15 cellular contexts compared by ENCODE assay signal in the genomic region with DNA sequence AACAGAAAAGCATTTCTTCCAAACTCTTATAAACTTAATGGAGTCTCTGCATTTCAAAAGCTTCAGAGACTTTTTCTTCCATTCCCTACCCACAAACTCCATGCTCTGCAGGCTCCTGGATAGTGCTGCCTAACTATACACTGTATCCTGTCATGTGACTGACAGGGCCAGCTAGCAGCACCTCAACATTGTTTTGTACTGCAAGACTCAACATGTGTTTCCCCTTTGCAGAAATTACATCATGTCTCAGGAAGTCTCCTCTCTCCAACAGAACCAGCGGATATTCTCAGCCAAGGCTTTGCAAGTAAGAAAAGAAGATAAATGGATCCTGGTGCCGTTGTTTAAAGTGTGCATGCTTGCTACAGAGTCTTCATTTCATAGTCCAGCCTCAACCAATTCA.
DNase-seq lines count a peak whose midpoint lies in the region; ATAC-seq and TF ChIP-seq lines count a peak whose summit lies in the region.
"Had no signal": no experiment of that assay in that cellular context is flagged by ENCODE, and none has a peak within 500 bp of the region (broad histone marks: within the 10 kb centered on the region; RNA-seq: fewer than 3 reads in every experiment).

No MANE protein-coding gene starts in this region.

- no peaks in the 10 kb centered on the region for H3K79me2 ChIP-seq in OCI-LY7 (ENCODE audit: insufficient read depth, low read depth, low read length)

- no peak overlapping the region for H3K27ac ChIP-seq in OCI-LY7 (ENCODE audit: low read depth, low read length, poor library complexity, severe bottlenecking)
- H3K27ac ChIP-seq: testis had no signal

- DNase-seq in AG08395 (ENCODE audit: low spot score) = peak; percentile 52
- DNase-seq in Jurkat, Clone E6-1 (ENCODE audit: low read depth, low spot score) = peak; percentile 18
- DNase-seq in cardiac fibroblast (ENCODE audit: low read depth in 2 of 2) = peak; percentile 45 to 75
- peak; percentile 22 for DNase-seq in inferior parietal cortex (ENCODE audit: extremely low spot score)
- no peak for DNase-seq in ecto neural progenitor cell (ENCODE audit: low spot score)
- DNase-seq in OCI-LY7 (ENCODE audit: low spot score) = no peak
- DNase-seq in activated CD4-positive, alpha-beta memory T cell treated with anti-CD3 and anti-CD28 coated beads for 36 hours = no peak
- DNase-seq: activated CD4-positive, alpha-beta T cell treated with anti-CD3 and anti-CD28 coated beads, Interleukin-2, amount 50 U/mL, for 4 hours; activated naive CD4-positive, alpha-beta T cell treated with anti-CD3 and anti-CD28 coated beads for 36 hours; effector CD4-positive, alpha-beta T cell; immature natural killer cell; NCI-H446; testis had no signal

- H3K36me3 Mint-ChIP-seq in activated CD4-positive, alpha-beta memory T cell treated with anti-CD3 and anti-CD28 coated beads for 36 hours = no peaks in the 10 kb centered on the region
- H3K36me3 Mint-ChIP-seq: immature natural killer cell had no signal

- H3K4me3 ChIP-seq in Jurkat, Clone E6-1 (ENCODE audit: low read length) = no peak overlapping the region
- no peak overlapping the region for H3K4me3 ChIP-seq in cardiac fibroblast (replicated peaks in 1 of 2; ENCODE audit: low read depth in 2 of 2, low read length in 2 of 2)
- H3K4me3 ChIP-seq in OCI-LY7 (ENCODE audit: low read depth, low read length, poor library complexity, severe bottlenecking) = no peak overlapping the region
- H3K4me3 ChIP-seq: testis had no signal

- no peaks in the 10 kb centered on the region for H3K4me1 Mint-ChIP-seq in activated CD4-positive, alpha-beta memory T cell treated with anti-CD3 and anti-CD28 coated beads for 36 hours (ENCODE audit: low read depth)
- H3K4me1 Mint-ChIP-seq: B cell, immature natural killer cell had no signal

- H3K36me3 ChIP-seq in OCI-LY7 (ENCODE audit: insufficient read depth, low read length) = no peaks in the 10 kb centered on the region

- H3K9me3 Mint-ChIP-seq in activated CD4-positive, alpha-beta memory T cell treated with anti-CD3 and anti-CD28 coated beads for 36 hours = no peaks in the 10 kb centered on the region
- H3K9me3 Mint-ChIP-seq: activated naive CD4-positive, alpha-beta T cell treated with anti-CD3 and anti-CD28 coated beads for 36 hours; immature natural killer cell had no signal

- H3K9me2 ChIP-seq in OCI-LY7 (ENCODE audit: insufficient read depth, low read length) = no peaks in the 10 kb centered on the region

- intact Hi-C loops in OCI-LY7 (cut with micrococcal nuclease; ENCODE audit: unreplicated experiment) = no loop called here
- intact Hi-C loops in activated CD4-positive, alpha-beta memory T cell treated with anti-CD3 and anti-CD28 coated beads for 36 hours (cut with micrococcal nuclease) = no loop called here

- no peak overlapping the region for H2AFZ ChIP-seq in OCI-LY7 (ENCODE audit: low read length)

- no peaks in the 10 kb centered on the region for H4K20me1 ChIP-seq in OCI-LY7 (ENCODE audit: insufficient read depth, low read length)

- no peak overlapping the region for H3K4me3 Mint-ChIP-seq in activated CD4-positive, alpha-beta memory T cell treated with anti-CD3 and anti-CD28 coated beads for 36 hours
- H3K4me3 Mint-ChIP-seq: activated naive CD4-positive, alpha-beta T cell treated with anti-CD3 and anti-CD28 coated beads for 36 hours; B cell; immature natural killer cell had no signal

- H3K27me3 Mint-ChIP-seq in activated CD4-positive, alpha-beta memory T cell treated with anti-CD3 and anti-CD28 coated beads for 36 hours = peaks cover 3% of the 10 kb centered on the region

- CTCF ChIA-PET in OCI-LY7 (lab: Charles Lee; ENCODE audit: unreplicated experiment) = no interaction called here
- CTCF ChIA-PET in activated CD4-positive, alpha-beta memory T cell treated with anti-CD3 and anti-CD28 coated beads for 36 hours (lab: Charles Lee) = no interaction called here

- no TSS peak for BruUV-seq in OCI-LY7 (replicated peaks; lab: Mats Ljungman, UMichigan)

- no peak for ATAC-seq in HG03135 (IDR thresholded peaks at IDR 0.05; ENCODE audit: unreplicated experiment)

- no peak for TF ChIP-seq CTCF in cardiac fibroblast (IDR thresholded peaks at IDR 0.05; ENCODE audit: low read depth, low read length)
- no peak for TF ChIP-seq CTCF in OCI-LY7 (conservative IDR thresholded peaks at IDR 0.05; ENCODE audit: low read length)

- no peaks in the 10 kb centered on the region for H3K9me3 ChIP-seq in OCI-LY7 (ENCODE audit: low read length)
- H3K9me3 ChIP-seq: testis had no signal

- POLR2A ChIA-PET in OCI-LY7 (lab: Charles Lee) = no interaction called here
- POLR2A ChIA-PET in activated CD4-positive, alpha-beta memory T cell treated with anti-CD3 and anti-CD28 coated beads for 36 hours (lab: Charles Lee) = no interaction called here

- no peak overlapping the region for H3K27ac Mint-ChIP-seq in activated CD4-positive, alpha-beta memory T cell treated with anti-CD3 and anti-CD28 coated beads for 36 hours
- H3K27ac Mint-ChIP-seq: activated naive CD4-positive, alpha-beta T cell treated with anti-CD3 and anti-CD28 coated beads for 36 hours; B cell; immature natural killer cell had no signal

- no peaks in the 10 kb centered on the region for H3K4me1 ChIP-seq in OCI-LY7 (ENCODE audit: insufficient read depth, low read length, poor library complexity, severe bottlenecking)
- H3K4me1 ChIP-seq: testis had no signal

- H3K4me2 ChIP-seq in OCI-LY7 (ENCODE audit: low read length) = no peak overlapping the region

Comparison
In these comparisons a context has a peak if more than half of its experiments do, and no peak if none do; other contexts are left out.
1. DNase-seq: peak in AG08395 (single experiment), Jurkat, Clone E6-1 (single experiment), cardiac fibroblast (2 of 2) and inferior parietal cortex (single experiment); none in ecto neural progenitor cell (single experiment), OCI-LY7 (single experiment) and activated CD4-positive, alpha-beta memory T cell treated with anti-CD3 and anti-CD28 coated beads for 36 hours (single experiment).